19 cellular contexts compared by ENCODE assay signal in the genomic region with DNA sequence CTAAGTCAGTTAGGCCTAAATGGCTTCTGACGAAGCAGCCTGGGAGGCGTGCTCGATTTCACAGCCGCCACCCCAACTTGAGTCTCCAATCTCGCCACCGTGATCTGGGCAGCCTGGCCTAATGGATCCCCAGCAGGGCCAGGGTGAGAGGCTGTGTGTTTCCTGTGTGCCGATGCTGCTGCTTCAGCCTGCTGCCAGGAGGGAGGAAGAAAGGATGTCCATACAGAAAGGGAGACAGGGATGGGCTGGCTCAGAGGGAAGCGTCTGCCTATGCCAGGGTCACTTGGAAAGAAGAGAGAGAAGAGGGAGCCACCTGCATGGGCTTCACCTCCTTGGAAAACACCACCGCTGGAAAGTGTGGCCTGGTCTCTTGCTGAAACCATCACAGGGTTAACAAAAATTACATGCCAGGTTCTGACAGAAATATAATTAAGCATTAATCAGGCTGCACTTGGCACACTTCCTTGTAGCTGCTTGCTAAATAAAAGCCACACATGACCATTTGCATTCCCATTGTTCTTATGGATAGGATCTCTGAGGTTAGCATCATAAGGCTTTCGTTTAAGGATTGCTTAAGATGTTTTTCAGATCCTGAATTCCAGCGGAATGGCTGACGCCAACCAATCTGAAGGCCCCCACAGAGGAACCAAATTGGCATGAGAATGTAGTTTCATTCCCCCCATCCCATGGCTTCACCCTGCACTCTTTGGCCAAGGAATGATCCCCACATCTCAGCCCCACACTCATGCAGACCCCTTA.
DNase-seq lines count a peak whose midpoint lies in the region; ATAC-seq and TF ChIP-seq lines count a peak whose summit lies in the region.
"Had no signal": no experiment of that assay in that cellular context is flagged by ENCODE, and none has a peak within 500 bp of the region (broad histone marks: within the 10 kb centered on the region; RNA-seq: fewer than 3 reads in every experiment).

No MANE protein-coding gene starts in this region.

- 63% methylated on average over 12 of the region's 12 CpGs for WGBS in HUES64

- H3K36me3 ChIP-seq in HUES64 (ENCODE audit: insufficient read depth, low read length), result no peaks in the 10 kb centered on the region
- H3K36me3 ChIP-seq: BLaER1 had no signal

- DNase-seq in CD1c-positive myeloid dendritic cell (ENCODE audit: extremely low spot score), result peak; percentile 59
- DNase-seq in nephron progenitor cell, result no peak
- no peak for DNase-seq in activated CD8-positive, alpha-beta memory T cell treated with anti-CD3 and anti-CD28 coated beads, Interleukin-2, amount 50 U/mL, for 48 hours
- DNase-seq in mesothelial cell of epicardium (ENCODE audit: low spot score in 2 of 2, unreplicated experiment in 2 of 2), result no peak
- DNase-seq: DMS79 treated with DMSO at 0.1 percent for 48 hours, NCI-H1105 treated with DMSO at 0.1 percent for 48 hours, NCI-H1694 treated with DMSO at 0.1 percent for 48 hours, NCI-H748 treated with DMSO at 0.1 percent for 48 hours, PC-3, RPMI8226, SHP77 treated with DMSO at 0.1 percent for 48 hours, SK-N-SH had no signal

- ATAC-seq in HG02571 (IDR thresholded peaks at IDR 0.05; ENCODE audit: unreplicated experiment), result no peak
- no peak for ATAC-seq in GM18873 (IDR thresholded peaks at IDR 0.05; ENCODE audit: low FRiP score, unreplicated experiment)
- ATAC-seq: HCT116, PC-3 had no signal

- H3K27me3 ChIP-seq in HUES64 (ENCODE audit: insufficient read depth, low read length), result no peaks in the 10 kb centered on the region
- H3K27me3 ChIP-seq: BLaER1 had no signal

- no peak overlapping the region for H3K4me3 Mint-ChIP-seq in dendritic cell treated with granulocyte-macrophage colony-stimulating factor and Interleukin-4, amounts not matched to agents 40 ng/mL and 50 ng/mL, for 4 days
- H3K4me3 Mint-ChIP-seq in nephron progenitor cell, result no peak overlapping the region
- no peak overlapping the region for H3K4me3 Mint-ChIP-seq in mesothelial cell of epicardium
- H3K4me3 Mint-ChIP-seq: CD8-positive, alpha-beta T cell had no signal

- peak overlapping the region; percentile 71; the same call in 1 of the 2 replicates for H3K27ac ChIP-seq in HUES64 (ENCODE audit: low read depth, low read length)
- H3K27ac ChIP-seq: BLaER1 had no signal

- intact Hi-C loops in dendritic cell treated with granulocyte-macrophage colony-stimulating factor and Interleukin-4, amounts not matched to agents 40 ng/mL and 50 ng/mL, for 4 days (cut with micrococcal nuclease), result no loop called here

- H3K9ac ChIP-seq in HUES64 (ENCODE audit: low read depth, low read length), result no peak overlapping the region
- H3K9ac ChIP-seq: BLaER1, SK-N-SH had no signal

- peaks cover 22% of the 10 kb centered on the region for H3K9me3 Mint-ChIP-seq in dendritic cell treated with granulocyte-macrophage colony-stimulating factor and Interleukin-4, amounts not matched to agents 40 ng/mL and 50 ng/mL, for 4 days
- H3K9me3 Mint-ChIP-seq in nephron progenitor cell (no peaks in the 10 kb centered on the region), mesothelial cell of epicardium (no peaks in the 10 kb centered on the region)
- H3K9me3 Mint-ChIP-seq: CD8-positive, alpha-beta T cell had no signal

- H3K27ac Mint-ChIP-seq in dendritic cell treated with granulocyte-macrophage colony-stimulating factor and Interleukin-4, amounts not matched to agents 40 ng/mL and 50 ng/mL, for 4 days, result peak overlapping the region; percentile 21
- peak overlapping the region; percentile 73 for H3K27ac Mint-ChIP-seq in nephron progenitor cell
- H3K27ac Mint-ChIP-seq in mesothelial cell of epicardium, result no peak overlapping the region
- H3K27ac Mint-ChIP-seq: CD8-positive, alpha-beta T cell had no signal

- peaks cover 25% of the 10 kb centered on the region for H3K4me1 Mint-ChIP-seq in dendritic cell treated with granulocyte-macrophage colony-stimulating factor and Interleukin-4, amounts not matched to agents 40 ng/mL and 50 ng/mL, for 4 days (ENCODE audit: low read depth)
- peaks cover 29% of the 10 kb centered on the region for H3K4me1 Mint-ChIP-seq in nephron progenitor cell
- peaks cover 10% of the 10 kb centered on the region for H3K4me1 Mint-ChIP-seq in mesothelial cell of epicardium

- peaks cover 27% of the 10 kb centered on the region for H3K4me1 ChIP-seq in HUES64 (ENCODE audit: insufficient read depth, low read length)
- H3K4me1 ChIP-seq: BLaER1 had no signal

- no peaks in the 10 kb centered on the region for H3K9me3 ChIP-seq in HUES64 (ENCODE audit: insufficient read depth, low read depth, low read length)
- H3K9me3 ChIP-seq: BLaER1, SK-N-SH had no signal

- peaks cover 5% of the 10 kb centered on the region for H3K36me3 Mint-ChIP-seq in dendritic cell treated with granulocyte-macrophage colony-stimulating factor and Interleukin-4, amounts not matched to agents 40 ng/mL and 50 ng/mL, for 4 days (ENCODE audit: low read depth)
- H3K36me3 Mint-ChIP-seq in nephron progenitor cell (ENCODE audit: low read depth) (no peaks in the 10 kb centered on the region), mesothelial cell of epicardium (no peaks in the 10 kb centered on the region)
- H3K36me3 Mint-ChIP-seq: CD8-positive, alpha-beta T cell had no signal

- TF ChIP-seq CTCF in nephron progenitor cell (IDR thresholded peaks at IDR 0.05) (no peak), mesothelial cell of epicardium (IDR thresholded peaks at IDR 0.05; ENCODE audit: unreplicated experiment) (no peak)

- peaks cover 1% of the 10 kb centered on the region for H3K27me3 Mint-ChIP-seq in dendritic cell treated with granulocyte-macrophage colony-stimulating factor and Interleukin-4, amounts not matched to agents 40 ng/mL and 50 ng/mL, for 4 days
- peaks cover 11% of the 10 kb centered on the region for H3K27me3 Mint-ChIP-seq in nephron progenitor cell (ENCODE audit: low read depth, poor library complexity)
- H3K27me3 Mint-ChIP-seq in mesothelial cell of epicardium (ENCODE audit: low read depth), result no peaks in the 10 kb centered on the region

- H3K4me3 ChIP-seq in HUES64 (ENCODE audit: low read length), result no peak overlapping the region
- H3K4me3 ChIP-seq: BLaER1 had no signal
